ENCODE assay signal across 1 cellular context in the genomic region with DNA sequence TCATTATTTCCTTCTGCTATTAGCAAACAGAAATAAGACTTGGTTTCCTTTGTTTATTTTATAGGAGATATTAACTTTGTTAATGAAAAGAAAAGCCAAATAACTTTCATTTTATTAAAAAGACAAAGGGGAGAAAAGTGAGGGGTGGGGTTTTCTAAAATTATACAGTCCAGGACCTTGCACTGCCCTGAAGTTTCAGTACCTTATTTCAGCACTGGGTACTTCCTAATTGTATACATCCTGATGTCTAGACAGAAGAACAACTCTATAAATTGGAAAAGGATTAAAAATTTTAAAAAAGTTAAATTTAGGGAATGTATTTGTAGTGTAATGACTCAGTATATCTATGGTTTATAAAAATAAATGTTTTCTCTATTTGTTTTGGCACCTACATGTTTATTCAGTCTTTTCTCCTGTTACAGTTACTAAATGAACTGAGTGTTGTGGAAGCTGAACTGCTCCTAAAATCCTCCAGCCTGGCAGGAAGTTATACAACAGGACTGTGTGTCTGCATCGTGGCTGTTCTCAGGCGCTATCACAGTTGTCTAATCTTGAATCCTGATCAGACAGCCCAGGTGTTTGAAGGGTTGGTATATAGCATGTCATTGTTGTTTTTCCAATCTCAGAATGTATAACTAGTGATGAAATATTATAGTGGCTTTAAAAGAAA.
TF ChIP-seq lines count a peak whose summit lies in the region.

No MANE protein-coding gene starts in this region.

TF ChIP-seq in endothelial cell of umbilical vein, 7 proteins besides CTCF, POLR2A, EP300 and RAD21:
- TF ChIP-seq GATA2 (IDR thresholded peaks at IDR 0.05; ENCODE audit: insufficient read depth, insufficient read length, low read depth, low read length) (peak; percentile 7), JUN (IDR thresholded peaks at IDR 0.05; ENCODE audit: borderline replicate concordance, insufficient read depth, insufficient read length, low read depth) (no peak)
- TF ChIP-seq, protein P1, sequence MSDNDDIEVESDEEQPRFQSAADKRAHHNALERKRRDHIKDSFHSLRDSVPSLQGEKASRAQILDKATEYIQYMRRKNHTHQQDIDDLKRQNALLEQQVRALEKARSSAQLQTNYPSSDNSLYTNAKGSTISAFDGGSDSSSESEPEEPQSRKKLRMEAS (IDR thresholded peaks at IDR 0.05; ENCODE audit: insufficient read depth, insufficient read length): no peak
TF ChIP-seq in endothelial cell of umbilical vein: peak in this region for 1.
